1 cellular context compared by ENCODE assay signal in genomic region chrX:47497274-47497673, GRCh38.
TF ChIP-seq lines count a peak whose summit lies in the region.

No MANE protein-coding gene starts in this region.

TF ChIP-seq in endothelial cell of umbilical vein, 7 proteins besides CTCF, POLR2A, EP300 and RAD21:
- TF ChIP-seq JUN (IDR thresholded peaks at IDR 0.05; ENCODE audit: borderline replicate concordance, insufficient read depth, insufficient read length, low read depth) (no peak), MYC (IDR thresholded peaks at IDR 0.05; ENCODE audit: low read depth, low read length) (no peak), GATA2 (IDR thresholded peaks at IDR 0.05; ENCODE audit: insufficient read depth, insufficient read length, low read depth, low read length) (no peak), EZH2 (IDR thresholded peaks at IDR 0.05; ENCODE audit: borderline replicate concordance, low read depth, low read length, severe bottlenecking) (no peak), MAX (IDR thresholded peaks at IDR 0.05; ENCODE audit: insufficient read depth, insufficient read length) (no peak), FOS (IDR thresholded peaks at IDR 0.05; ENCODE audit: borderline replicate concordance, insufficient read depth, low read length) (no peak), POLR2AphosphoS5 (IDR thresholded peaks at IDR 0.05; ENCODE audit: insufficient read depth, low read depth, low read length) (no peak)
